In genomic region chr1:228882041-228882784, GRCh38 we compare ENCODE assay signal across 20 cellular contexts.
"Had no signal": no experiment of that assay in that cellular context is flagged by ENCODE, and none has a peak within 500 bp of the region (broad histone marks: within the 10 kb centered on the region; RNA-seq: fewer than 3 reads in every experiment).

No MANE protein-coding gene starts in this region.

- H3K27ac ChIP-seq: ascending aorta, breast epithelium, pancreas, sigmoid colon, stomach, upper lobe of left lung, VCaP had no signal

- H3K4me3 Mint-ChIP-seq: activated naive CD4-positive, alpha-beta T cell treated with anti-CD3 and anti-CD28 coated beads, Interleukin-2, amount 50 U/mL, for 24 hours; effector memory CD8-positive, alpha-beta T cell; stimulated activated effector memory CD8-positive, alpha-beta T cell treated with anti-CD3 and anti-CD28 coated beads, Interleukin-12 subunit alpha, Interleukin-12 subunit beta, amount 100 ng/mL, for 72 hours; T-helper 1 cell treated with Interleukin-12 subunit alpha and Interleukin-12 subunit beta and Interleukin-4 antibody, amounts not matched to agents 30 μg/mL and 1 μg/mL, for 36 hours had no signal

- H3K36me3 ChIP-seq: ascending aorta, breast epithelium, pancreas, sigmoid colon, stomach, upper lobe of left lung had no signal

- H3K4me1 ChIP-seq: ascending aorta, breast epithelium, pancreas, sigmoid colon, upper lobe of left lung had no signal

- H3K27me3 ChIP-seq: ascending aorta, breast epithelium, pancreas, sigmoid colon, stomach, upper lobe of left lung had no signal

- H3K4me3 ChIP-seq: ascending aorta, breast epithelium, pancreas, sigmoid colon, stomach, upper lobe of left lung had no signal

- ATAC-seq: effector memory CD8-positive, alpha-beta T cell; left lobe of liver; pancreas; stimulated activated effector memory CD8-positive, alpha-beta T cell treated with anti-CD3 and anti-CD28 coated beads, Interleukin-12 subunit alpha, Interleukin-12 subunit beta, amount 100 ng/mL, for 72 hours had no signal

- DNase-seq: activated CD4-positive, alpha-beta T cell treated with anti-CD3 and anti-CD28 coated beads for 1 hour; activated gamma-delta T cell; cerebellar nuclear complex; cortex of kidney; effector memory CD8-positive, alpha-beta T cell; foreskin fibroblast; hippocampal formation; kidney; pancreas; sigmoid colon; stimulated activated CD4-positive, alpha-beta T cell treated with anti-CD3 and anti-CD28 coated beads, Interleukin-4, amount 100 ng/mL, for 24 hours; stomach; upper lobe of left lung had no signal

- FAIRE-seq: kidney, pancreas had no signal

- H3K27me3 Mint-ChIP-seq: activated naive CD4-positive, alpha-beta T cell treated with anti-CD3 and anti-CD28 coated beads, Interleukin-2, amount 50 U/mL, for 24 hours; effector memory CD8-positive, alpha-beta T cell had no signal

- H3K27ac Mint-ChIP-seq: activated naive CD4-positive, alpha-beta T cell treated with anti-CD3 and anti-CD28 coated beads, Interleukin-2, amount 50 U/mL, for 24 hours; effector memory CD8-positive, alpha-beta T cell; stimulated activated effector memory CD8-positive, alpha-beta T cell treated with anti-CD3 and anti-CD28 coated beads, Interleukin-12 subunit alpha, Interleukin-12 subunit beta, amount 100 ng/mL, for 72 hours; T-helper 1 cell treated with Interleukin-12 subunit alpha and Interleukin-12 subunit beta and Interleukin-4 antibody, amounts not matched to agents 30 μg/mL and 1 μg/mL, for 36 hours had no signal

- H3K36me3 Mint-ChIP-seq: activated naive CD4-positive, alpha-beta T cell treated with anti-CD3 and anti-CD28 coated beads, Interleukin-2, amount 50 U/mL, for 24 hours; stimulated activated effector memory CD8-positive, alpha-beta T cell treated with anti-CD3 and anti-CD28 coated beads, Interleukin-12 subunit alpha, Interleukin-12 subunit beta, amount 100 ng/mL, for 72 hours had no signal

- H3K9me3 Mint-ChIP-seq: activated naive CD4-positive, alpha-beta T cell treated with anti-CD3 and anti-CD28 coated beads, Interleukin-2, amount 50 U/mL, for 24 hours had no signal

- H3K9me3 ChIP-seq: ascending aorta, breast epithelium, pancreas, stomach, upper lobe of left lung had no signal

- H3K4me1 Mint-ChIP-seq: activated naive CD4-positive, alpha-beta T cell treated with anti-CD3 and anti-CD28 coated beads, Interleukin-2, amount 50 U/mL, for 24 hours; stimulated activated effector memory CD8-positive, alpha-beta T cell treated with anti-CD3 and anti-CD28 coated beads, Interleukin-12 subunit alpha, Interleukin-12 subunit beta, amount 100 ng/mL, for 72 hours had no signal
